ENCODE assay signal across 8 cellular contexts in the genomic region with DNA sequence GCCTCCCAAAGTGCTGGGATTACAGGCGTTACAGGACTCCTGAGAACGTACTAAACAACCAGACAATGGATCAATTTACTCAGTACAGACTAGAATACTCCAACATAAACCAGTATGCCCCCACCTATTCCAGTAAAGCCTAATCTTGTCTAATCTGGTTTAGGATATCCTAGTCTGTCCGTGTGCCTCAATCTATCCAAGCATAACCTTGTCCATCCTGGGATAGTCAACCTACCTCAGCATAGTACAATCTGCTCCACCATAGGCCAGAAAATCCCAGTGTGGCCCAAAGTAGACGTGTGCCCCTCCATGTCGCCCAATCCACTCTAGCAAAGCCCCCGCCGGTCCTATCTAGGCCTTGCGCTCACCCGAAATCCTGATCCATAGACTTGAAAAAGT. TPM values are rescaled to one million over a fixed set of nuclear protein-coding genes. Genes with fewer than 3 reads are reported as not detected.
DNase-seq lines count a peak whose midpoint lies in the region; ATAC-seq lines count a peak whose summit lies in the region.

No MANE protein-coding gene starts in this region.

- POLR2A ChIA-PET in activated CD4-positive, alpha-beta T cell treated with anti-CD3 and anti-CD28 coated beads for 36 hours (lab: Charles Lee) = interaction anchor here (0.5 to 1.5 kb wide), 3 partner anchors 13 to 186 kb away, joined by 4 to 7 read pairs (median 4); partner anchors contain the start of genes ACADVL and DLG4

- H3K4me1 ChIP-seq in iPS-15b (ENCODE audit: control insufficient read depth, insufficient read depth, low read length) = peaks cover 8% of the 10 kb centered on the region

- H3K36me3 Mint-ChIP-seq in activated CD4-positive, alpha-beta T cell treated with anti-CD3 and anti-CD28 coated beads for 36 hours (ENCODE audit: low read depth) = peaks cover 48% of the 10 kb centered on the region
- H3K36me3 Mint-ChIP-seq in activated T-helper 2 cell treated with anti-CD3 and anti-CD28 coated beads, Interferon-gamma antibody, Interleukin-2, Interleukin-4, amounts not matched to agents 10 μg/mL and 5 μg/mL and 100 μg/mL, durations not matched to agents 14 hours and 24 hours and 36 hours (ENCODE audit: low read depth) = peaks cover 58% of the 10 kb centered on the region

- H3K36me3 ChIP-seq in iPS-15b (ENCODE audit: control insufficient read depth, insufficient read depth, low read length) = peaks cover 38% of the 10 kb centered on the region

- no peaks in the 10 kb centered on the region for H3K27me3 Mint-ChIP-seq in activated CD4-positive, alpha-beta T cell treated with anti-CD3 and anti-CD28 coated beads for 36 hours
- no peaks in the 10 kb centered on the region for H3K27me3 Mint-ChIP-seq in activated T-helper 2 cell treated with anti-CD3 and anti-CD28 coated beads, Interferon-gamma antibody, Interleukin-2, Interleukin-4, amounts not matched to agents 10 μg/mL and 5 μg/mL and 100 μg/mL, durations not matched to agents 14 hours and 24 hours and 36 hours (ENCODE audit: low read depth)

- CTCF ChIA-PET in activated CD4-positive, alpha-beta T cell treated with anti-CD3 and anti-CD28 coated beads for 36 hours (lab: Charles Lee) = interaction anchor here (1.2 to 4.0 kb wide), 2 partner anchors 9 to 12 kb away, joined by 3 to 25 read pairs; partner anchors contain the start of genes ACADVL, DLG4 and GABARAP

- H3K27ac Mint-ChIP-seq in activated CD4-positive, alpha-beta T cell treated with anti-CD3 and anti-CD28 coated beads for 36 hours = peak overlapping the region; percentile 91
- H3K27ac Mint-ChIP-seq in activated T-helper 2 cell treated with anti-CD3 and anti-CD28 coated beads, Interferon-gamma antibody, Interleukin-2, Interleukin-4, amounts not matched to agents 10 μg/mL and 5 μg/mL and 100 μg/mL, durations not matched to agents 14 hours and 24 hours and 36 hours = peak overlapping the region; percentile 87

- H3K4me3 Mint-ChIP-seq in activated CD4-positive, alpha-beta T cell treated with anti-CD3 and anti-CD28 coated beads for 36 hours = peak overlapping the region; percentile 97
- H3K4me3 Mint-ChIP-seq in activated T-helper 2 cell treated with anti-CD3 and anti-CD28 coated beads, Interferon-gamma antibody, Interleukin-2, Interleukin-4, amounts not matched to agents 10 μg/mL and 5 μg/mL and 100 μg/mL, durations not matched to agents 14 hours and 24 hours and 36 hours (ENCODE audit: low read depth) = peak overlapping the region; percentile 98

- no peaks in the 10 kb centered on the region for H3K27me3 ChIP-seq in iPS-15b (ENCODE audit: control insufficient read depth, insufficient read depth, low read length)

- ATAC-seq in activated CD4-positive, alpha-beta T cell treated with anti-CD3 and anti-CD28 coated beads for 36 hours = peak; percentile 10
- peak; percentile 1 for ATAC-seq in stimulated activated naive CD8-positive, alpha-beta T cell treated with anti-CD3 and anti-CD28 coated beads, Interleukin-15, Interleukin-2, amounts not matched to agents 100 U/mL and 50 U/mL, for 24 hours
- ATAC-seq in GM19397 (IDR thresholded peaks at IDR 0.05; ENCODE audit: unreplicated experiment) = no peak

- peak overlapping the region; percentile 78 for H3K4me3 ChIP-seq in iPS-15b (ENCODE audit: low read depth, low read length)

- intact Hi-C loops in activated CD4-positive, alpha-beta T cell treated with anti-CD3 and anti-CD28 coated beads for 36 hours (cut with DNase I, micrococcal nuclease) = loop anchor here (1.0 kb wide), 4 partner anchors 14 to 48 kb away; partner anchors contain the start of genes ACADVL (in 2 of the 2), DLG4 (in 2 of the 2), ELP5 (in 1 of the 2) and SLC2A4 (in 1 of the 2)
- intact Hi-C loops in activated T-helper 2 cell treated with anti-CD3 and anti-CD28 coated beads, Interferon-gamma antibody, Interleukin-2, Interleukin-4, amounts not matched to agents 10 μg/mL and 5 μg/mL and 100 μg/mL, durations not matched to agents 14 hours and 24 hours and 36 hours (cut with micrococcal nuclease) = loop anchor here (1.0 kb wide), 1 partner anchor 12 kb away; no protein-coding TSS in a partner anchor

- peaks cover 51% of the 10 kb centered on the region for H3K4me1 Mint-ChIP-seq in activated CD4-positive, alpha-beta T cell treated with anti-CD3 and anti-CD28 coated beads for 36 hours
- peaks cover 38% of the 10 kb centered on the region for H3K4me1 Mint-ChIP-seq in activated T-helper 2 cell treated with anti-CD3 and anti-CD28 coated beads, Interferon-gamma antibody, Interleukin-2, Interleukin-4, amounts not matched to agents 10 μg/mL and 5 μg/mL and 100 μg/mL, durations not matched to agents 14 hours and 24 hours and 36 hours (ENCODE audit: low read depth)

- no peak for DNase-seq in activated CD4-positive, alpha-beta T cell treated with anti-CD3 and anti-CD28 coated beads for 36 hours
- no peak for DNase-seq in activated CD4-positive, alpha-beta T cell treated with anti-CD3 and anti-CD28 coated beads for 48 hours
- no peak for DNase-seq in activated T-helper 2 cell treated with anti-CD3 and anti-CD28 coated beads, Interferon-gamma antibody, Interleukin-2, Interleukin-4, amounts not matched to agents 10 μg/mL and 5 μg/mL and 100 μg/mL, durations not matched to agents 14 hours and 24 hours and 36 hours (ENCODE audit: low spot score)
- DNase-seq in stimulated activated naive CD8-positive, alpha-beta T cell treated with anti-CD3 and anti-CD28 coated beads, Interleukin-15, Interleukin-2, amounts not matched to agents 100 U/mL and 50 U/mL, for 24 hours = no peak
- no peak for DNase-seq in germinal center (ENCODE audit: low spot score)
- DNase-seq in effector CD8-positive, alpha-beta T cell (lab: John Stamatoyannopoulos, UW) = no peak

- no peaks in the 10 kb centered on the region for H3K9me3 ChIP-seq in iPS-15b (ENCODE audit: control insufficient read depth, insufficient read depth, low read length)

- no peaks in the 10 kb centered on the region for H3K9me3 Mint-ChIP-seq in activated CD4-positive, alpha-beta T cell treated with anti-CD3 and anti-CD28 coated beads for 36 hours (ENCODE audit: low read depth)
- no peaks in the 10 kb centered on the region for H3K9me3 Mint-ChIP-seq in activated T-helper 2 cell treated with anti-CD3 and anti-CD28 coated beads, Interferon-gamma antibody, Interleukin-2, Interleukin-4, amounts not matched to agents 10 μg/mL and 5 μg/mL and 100 μg/mL, durations not matched to agents 14 hours and 24 hours and 36 hours

- peak overlapping the region; percentile 48 for H3K9ac ChIP-seq in iPS-15b (ENCODE audit: low read depth, low read length)

RNA-seq across cellular contexts. Expression of gene DVL2, which starts 0.6 kb away (rescaled TPM):
- 10 to 100 TPM; 49.1 to 53.3 TPM for total RNA-seq in activated CD4-positive, alpha-beta T cell treated with anti-CD3 and anti-CD28 coated beads for 36 hours
- 69.7 and 73.1 TPM in 2 replicates for total RNA-seq in activated T-helper 2 cell treated with anti-CD3 and anti-CD28 coated beads, Interferon-gamma antibody, Interleukin-2, Interleukin-4, amounts not matched to agents 10 μg/mL and 5 μg/mL and 100 μg/mL, durations not matched to agents 14 hours and 24 hours and 36 hours

RNA-seq across cellular contexts. Expression of gene PHF23, which starts 5.6 kb away (rescaled TPM):
- total RNA-seq in activated CD4-positive, alpha-beta T cell treated with anti-CD3 and anti-CD28 coated beads for 36 hours = 10 to 100 TPM; 23.6 to 35.2 TPM
- 43.4 and 47.8 TPM in 2 replicates for total RNA-seq in activated T-helper 2 cell treated with anti-CD3 and anti-CD28 coated beads, Interferon-gamma antibody, Interleukin-2, Interleukin-4, amounts not matched to agents 10 μg/mL and 5 μg/mL and 100 μg/mL, durations not matched to agents 14 hours and 24 hours and 36 hours

RNA-seq across cellular contexts. Expression of gene GABARAP, which starts 8.5 kb away (rescaled TPM):
- 100 to 1,000 TPM; 123 to 162 TPM for total RNA-seq in activated CD4-positive, alpha-beta T cell treated with anti-CD3 and anti-CD28 coated beads for 36 hours
- total RNA-seq in activated T-helper 2 cell treated with anti-CD3 and anti-CD28 coated beads, Interferon-gamma antibody, Interleukin-2, Interleukin-4, amounts not matched to agents 10 μg/mL and 5 μg/mL and 100 μg/mL, durations not matched to agents 14 hours and 24 hours and 36 hours = 145 and 147 TPM in 2 replicates

RNA-seq across cellular contexts. Expression of gene ACADVL, which starts 14.0 kb away (rescaled TPM):
- 100 to 1,000 TPM; 263 to 345 TPM for total RNA-seq in activated CD4-positive, alpha-beta T cell treated with anti-CD3 and anti-CD28 coated beads for 36 hours
- 492 and 503 TPM in 2 replicates for total RNA-seq in activated T-helper 2 cell treated with anti-CD3 and anti-CD28 coated beads, Interferon-gamma antibody, Interleukin-2, Interleukin-4, amounts not matched to agents 10 μg/mL and 5 μg/mL and 100 μg/mL, durations not matched to agents 14 hours and 24 hours and 36 hours

RNA-seq across cellular contexts. Expression of gene DLG4, which starts 14.1 kb away (rescaled TPM):
- total RNA-seq in activated CD4-positive, alpha-beta T cell treated with anti-CD3 and anti-CD28 coated beads for 36 hours = 10 to 100 TPM; 11.7 to 15.4 TPM
- total RNA-seq in activated T-helper 2 cell treated with anti-CD3 and anti-CD28 coated beads, Interferon-gamma antibody, Interleukin-2, Interleukin-4, amounts not matched to agents 10 μg/mL and 5 μg/mL and 100 μg/mL, durations not matched to agents 14 hours and 24 hours and 36 hours = 10.5 and 10.6 TPM in 2 replicates
